ENCODE assay signal across 8 cellular contexts in the genomic region with DNA sequence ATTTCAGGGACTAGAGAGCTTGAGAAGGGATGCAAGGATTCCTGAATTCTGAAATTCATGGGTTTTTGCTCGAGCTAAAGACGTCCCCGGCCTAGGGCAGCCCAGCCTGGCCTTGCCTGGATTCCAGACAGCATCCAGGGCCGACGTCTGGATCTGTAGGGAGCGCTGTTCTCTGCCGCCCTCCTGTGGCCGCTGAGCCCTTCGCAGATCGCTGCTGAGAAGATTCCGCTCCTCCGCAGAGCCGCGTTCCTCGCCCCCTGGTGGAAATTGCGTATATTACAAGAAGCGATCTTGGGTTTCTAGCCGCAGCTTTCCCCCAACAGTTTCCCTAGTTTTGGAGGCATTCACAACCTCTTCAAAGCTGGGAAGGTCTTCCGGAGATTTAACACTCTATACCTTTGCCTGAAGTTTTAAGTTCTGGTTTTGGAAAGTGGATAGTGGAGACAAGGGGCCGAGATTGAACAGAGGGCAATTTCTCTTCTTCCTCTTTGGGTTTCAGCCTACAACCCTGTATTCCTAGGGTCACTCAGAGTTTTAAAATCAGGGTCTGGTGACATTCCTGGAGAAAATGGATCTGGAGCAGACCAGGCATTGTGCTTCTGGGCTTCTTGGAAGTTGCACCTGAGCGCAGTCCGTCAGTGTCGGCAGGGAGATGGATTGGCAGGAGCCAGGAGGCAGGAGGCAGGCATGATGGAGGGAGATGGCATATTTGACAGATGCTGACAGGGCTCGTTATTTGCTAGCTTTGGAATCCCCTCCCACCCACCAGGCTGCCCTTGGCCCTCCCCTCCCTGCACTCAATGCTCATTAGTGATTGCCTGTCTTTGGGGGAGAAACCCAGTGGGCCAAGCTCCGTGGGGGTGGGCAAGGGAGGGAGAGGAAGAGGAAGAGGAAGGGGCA.
DNase-seq lines count a peak whose midpoint lies in the region; ATAC-seq lines count a peak whose summit lies in the region.

No MANE protein-coding gene starts in this region.

- DNase-seq in DMS 273 (lab: John Stamatoyannopoulos, UW; ENCODE audit: unreplicated experiment) (peak; percentile 92), NCI-H524 (lab: John Stamatoyannopoulos, UW) (peak; percentile 53 to 84), cerebellar nuclear complex (lab: John Stamatoyannopoulos, UW) (peak; percentile 22 to 86), left kidney (ENCODE audit: low read depth, low spot score) (peak; percentile 96)
- DNase-seq in activated CD4-positive, alpha-beta T cell treated with anti-CD3 and anti-CD28 coated beads for 48 hours: peak; percentile 92
- DNase-seq in stimulated activated CD4-positive, alpha-beta T cell treated with anti-CD3 and anti-CD28 coated beads, Interleukin-2, amount 100 ng/mL, for 24 hours: peak; percentile 90

- ATAC-seq in HG03159 (IDR thresholded peaks at IDR 0.05; ENCODE audit: unreplicated experiment) (peak; percentile 50), HG02623 (IDR thresholded peaks at IDR 0.05; ENCODE audit: unreplicated experiment) (no peak)
